ENCODE assay signal across 8 cellular contexts in genomic region chr6:31791324-31792089, GRCh38. TPM values are rescaled to one million over a fixed set of nuclear protein-coding genes. Genes with fewer than 3 reads are reported as not detected.
DNase-seq lines count a peak whose midpoint lies in the region; ATAC-seq and TF ChIP-seq lines count a peak whose summit lies in the region.

No MANE protein-coding gene starts in this region.

- H3K9me3 ChIP-seq in MM.1S (replicated peaks; ENCODE audit: insufficient read depth, low read length) (no peaks in the 10 kb centered on the region), WERI-Rb-1 (ENCODE audit: severe bottlenecking) (no peaks in the 10 kb centered on the region), fibroblast of lung (ENCODE audit: control insufficient read depth, insufficient read depth, low read depth, low read length) (no peaks in the 10 kb centered on the region)

- peaks cover 19% of the 10 kb centered on the region for H3K4me1 ChIP-seq in MM.1S (ENCODE audit: low read length)
- H3K4me1 ChIP-seq in fibroblast of lung (ENCODE audit: control insufficient read depth, extremely low read depth, insufficient read depth, low read length) = no peaks in the 10 kb centered on the region

- no peaks in the 10 kb centered on the region for H3K9me2 ChIP-seq in MM.1S (replicated peaks; ENCODE audit: insufficient read depth, low read length)

- H2AFZ ChIP-seq in MM.1S (ENCODE audit: low read length) (no peak overlapping the region), fibroblast of lung (ENCODE audit: low read length) (no peak overlapping the region)

- H3F3A ChIP-seq in MM.1S (ENCODE audit: insufficient read depth, low read length) = peaks cover 38% of the 10 kb centered on the region

- no peak overlapping the region for H3K4me3 ChIP-seq in MM.1S (ENCODE audit: low read length)
- no peak overlapping the region for H3K4me3 ChIP-seq in WERI-Rb-1 (ENCODE audit: low read depth, low read length)
- H3K4me3 ChIP-seq in fibroblast of lung (replicated peaks in 1 of 4; ENCODE audit: control extremely low read depth in 1 of 4, insufficient read depth in 1 of 4, low read depth in 3 of 4, low read length in 4 of 4) = no peak overlapping the region

- H3K4me2 ChIP-seq in MM.1S (ENCODE audit: low read depth, low read length) (no peak overlapping the region), fibroblast of lung (ENCODE audit: extremely low read depth, insufficient read depth, low read length) (no peak overlapping the region)

- no peaks in the 10 kb centered on the region for H3K27me3 ChIP-seq in MM.1S (replicated peaks; ENCODE audit: insufficient read depth, low read length)
- H3K27me3 ChIP-seq in WERI-Rb-1 (ENCODE audit: insufficient read depth, low read depth, severe bottlenecking) = no peaks in the 10 kb centered on the region
- no peaks in the 10 kb centered on the region for H3K27me3 ChIP-seq in fibroblast of lung (ENCODE audit: control insufficient read depth, insufficient read depth, low read length)

- peak; percentile 59 for DNase-seq in stimulated activated CD4-positive, alpha-beta T cell treated with anti-CD3 and anti-CD28 coated beads, Interleukin-15, amount 100 ng/mL, for 24 hours
- DNase-seq in stimulated activated CD4-positive, alpha-beta T cell treated with anti-CD3 and anti-CD28 coated beads, Interleukin-1b, Interleukin-23, amount 100 ng/mL, for 48 hours = no peak
- DNase-seq in MM.1S (no peak), WERI-Rb-1 (peak; percentile 85), fibroblast of lung (ENCODE audit: low read depth in 2 of 2) (peak; percentile 22 to 54), renal cortical epithelial cell (ENCODE audit: low read depth) (peak; percentile 19), NCI-H1048 (lab: John Stamatoyannopoulos, UW) (no peak)

- peaks cover 72% of the 10 kb centered on the region for H3K79me2 ChIP-seq in MM.1S (ENCODE audit: low read length)
- H3K79me2 ChIP-seq in fibroblast of lung (ENCODE audit: control insufficient read depth, insufficient read depth, low read length) = peaks cover 20% of the 10 kb centered on the region

- H3K27ac ChIP-seq in MM.1S (ENCODE audit: low read length) = peak overlapping the region; percentile 26; the same call in 1 of the 2 replicates
- H3K27ac ChIP-seq in WERI-Rb-1 = no peak overlapping the region
- H3K27ac ChIP-seq in fibroblast of lung (ENCODE audit: insufficient read depth, low read length) = no peak overlapping the region

- H4K20me1 ChIP-seq in MM.1S (ENCODE audit: insufficient read depth, low read length) (no peaks in the 10 kb centered on the region), fibroblast of lung (ENCODE audit: control insufficient read depth, extremely low read depth, insufficient read depth, low read length) (no peaks in the 10 kb centered on the region)

- H3K36me3 ChIP-seq in MM.1S (replicated peaks; ENCODE audit: insufficient read depth, low read length) = no peaks in the 10 kb centered on the region; the same call in 1 of the 2 replicates
- peaks cover 59% of the 10 kb centered on the region for H3K36me3 ChIP-seq in WERI-Rb-1
- H3K36me3 ChIP-seq in fibroblast of lung (ENCODE audit: control insufficient read depth, insufficient read depth, low read length) = peaks cover 4% of the 10 kb centered on the region

- H3K9ac ChIP-seq in MM.1S (ENCODE audit: low read length) (no peak overlapping the region), fibroblast of lung (ENCODE audit: insufficient read depth, low read length) (no peak overlapping the region)

- no peak for ATAC-seq in HG02885 (IDR thresholded peaks at IDR 0.05; ENCODE audit: poor library complexity, unreplicated experiment)

- TF ChIP-seq CTCF in MM.1S (IDR thresholded peaks at IDR 0.05; ENCODE audit: low read length) (peak; percentile 50), WERI-Rb-1 (IDR thresholded peaks at IDR 0.05; ENCODE audit: low read depth, low read length) (peak; percentile 88), fibroblast of lung (conservative IDR thresholded peaks at IDR 0.05 in 1 of 2, IDR thresholded peaks at IDR 0.05 in 1 of 2; ENCODE audit: low read depth in 1 of 2, low read length in 2 of 2) (peak; percentile 64 to 80)

RNA-seq across cellular contexts. Expression of gene VARS1, which starts 4.0 kb away (rescaled TPM):
- 29.8 and 53.5 TPM in 2 replicates for total RNA-seq in fibroblast of lung
- polyA plus RNA-seq in fibroblast of lung = 16.0 and 31.0 TPM in 2 replicates
- polyA plus RNA-seq in fibroblast of lung (2012) = 45.2 and 84.7 TPM in 2 replicates
- 315 and 394 TPM in 2 replicates for polyA minus RNA-seq in fibroblast of lung (ENCODE audit: low replicate concordance)
- total RNA-seq in renal cortical epithelial cell = 67.4 and 103 TPM in 2 replicates

RNA-seq across cellular contexts. Expression of gene VWA7, which starts 14.4 kb away (rescaled TPM):
- total RNA-seq in fibroblast of lung (under 0.01 and 0.66 TPM in 2 replicates), renal cortical epithelial cell (2.6 and 8.5 TPM in 2 replicates)
- 0.16 and 0.60 TPM in 2 replicates for polyA plus RNA-seq in fibroblast of lung
- 0.52 and 0.58 TPM in 2 replicates for polyA plus RNA-seq in fibroblast of lung (2012)
- 0.08 and 1.9 TPM in 2 replicates for polyA minus RNA-seq in fibroblast of lung (ENCODE audit: low replicate concordance)

RNA-seq across cellular contexts. Expression of gene LSM2, which starts 15.3 kb away (rescaled TPM):
- total RNA-seq in fibroblast of lung (23.1 and 24.3 TPM in 2 replicates), renal cortical epithelial cell (16.6 and 46.9 TPM in 2 replicates)
- 34.7 and 68.1 TPM in 2 replicates for polyA plus RNA-seq in fibroblast of lung
- 39.1 and 68.7 TPM in 2 replicates for polyA plus RNA-seq in fibroblast of lung (2012)
- 54.4 and 96.5 TPM in 2 replicates for polyA minus RNA-seq in fibroblast of lung (ENCODE audit: low replicate concordance)

RNA-seq across cellular contexts. Expression of gene HSPA1L, which starts 23.6 kb away (rescaled TPM):
- 2.1 and 3.1 TPM in 2 replicates for total RNA-seq in fibroblast of lung
- 0.74 and 0.75 TPM in 2 replicates for polyA plus RNA-seq in fibroblast of lung
- polyA plus RNA-seq in fibroblast of lung (2012) = 0.98 and 1.1 TPM in 2 replicates
- 0.26 TPM in 1 of 2 replicates, not detected in the other for polyA minus RNA-seq in fibroblast of lung (ENCODE audit: low replicate concordance)
- 0.87 and 2.0 TPM in 2 replicates for total RNA-seq in renal cortical epithelial cell

RNA-seq across cellular contexts. Expression of gene HSPA1A, which starts 23.8 kb away (rescaled TPM):
- 70.0 and 111 TPM in 2 replicates for total RNA-seq in fibroblast of lung
- 61.2 and 66.3 TPM in 2 replicates for polyA plus RNA-seq in fibroblast of lung
- polyA plus RNA-seq in fibroblast of lung (2012) = 98.8 and 107 TPM in 2 replicates
- 38.5 and 40.2 TPM in 2 replicates for polyA minus RNA-seq in fibroblast of lung (ENCODE audit: low replicate concordance)
- 178 and 296 TPM in 2 replicates for total RNA-seq in renal cortical epithelial cell

Comparison
In these comparisons a context has a peak if more than half of its experiments do, and no peak if none do; other contexts are left out.
1. DNase-seq: peak in stimulated activated CD4-positive, alpha-beta T cell treated with anti-CD3 and anti-CD28 coated beads, Interleukin-15, amount 100 ng/mL, for 24 hours (single experiment), WERI-Rb-1 (single experiment), fibroblast of lung (2 of 2) and renal cortical epithelial cell (single experiment); none in stimulated activated CD4-positive, alpha-beta T cell treated with anti-CD3 and anti-CD28 coated beads, Interleukin-1b, Interleukin-23, amount 100 ng/mL, for 48 hours (single experiment), MM.1S (single experiment) and NCI-H1048 (single experiment).
2. Peak in every context shown above with its lines, with median percentiles within 50 percentile points of each other: CTCF ChIP-seq.